ENCODE assay signal across 8 cellular contexts in the genomic region with DNA sequence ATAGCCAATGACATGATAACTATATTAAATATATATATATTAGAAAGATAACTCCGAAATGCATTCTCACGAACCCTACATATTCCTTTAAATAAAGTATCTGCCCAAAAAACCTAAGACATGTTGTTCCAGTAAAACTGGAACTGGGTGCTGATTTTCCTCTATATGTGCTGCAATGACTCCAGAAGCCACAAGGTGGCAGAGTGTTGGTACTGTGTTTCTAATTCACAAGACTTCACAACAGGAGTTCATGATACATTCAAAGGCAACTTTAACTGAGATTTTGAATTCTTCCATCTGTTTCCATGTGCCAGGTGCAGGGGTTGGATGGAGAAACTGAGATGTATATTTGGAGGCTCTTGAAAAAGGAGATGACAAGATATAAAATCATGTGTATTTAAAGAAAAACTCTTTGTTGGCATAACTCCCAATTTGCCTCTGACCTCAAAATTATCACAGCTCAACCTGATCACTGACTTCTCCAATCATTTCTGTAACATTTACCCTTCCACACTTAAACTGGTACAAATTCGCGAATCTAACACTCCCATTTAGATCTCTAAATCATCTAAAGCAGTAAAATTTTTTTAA.
A peak's percentile ranks its signal among the peaks of the same experiment; 100 is the strongest.
DNase-seq lines count a peak whose midpoint lies in the region; ATAC-seq and TF ChIP-seq lines count a peak whose summit lies in the region.

No MANE protein-coding gene starts in this region.

- DNase-seq in Ammon's horn (ENCODE audit: low spot score) (peak; percentile 73), GM04504 (ENCODE audit: low read depth) (peak; percentile 19), NCI-H446 treated with DMSO at 0.1 percent for 48 hours (lab: John Stamatoyannopoulos, UW) (peak; percentile 49), astrocyte of the cerebellum (ENCODE audit: low read depth) (peak; percentile 31), iris pigment epithelial cell (ENCODE audit: low read depth) (peak; percentile 45)
- DNase-seq in stimulated activated naive CD8-positive, alpha-beta T cell treated with anti-CD3 and anti-CD28 coated beads, Interleukin-15, amount 100 ng/mL, for 72 hours, result peak; percentile 13

- H3K27me3 Mint-ChIP-seq in stimulated activated naive CD8-positive, alpha-beta T cell treated with anti-CD3 and anti-CD28 coated beads, Interleukin-15, amount 100 ng/mL, for 72 hours, result no peaks in the 10 kb centered on the region

- no peaks in the 10 kb centered on the region for H3K4me1 Mint-ChIP-seq in stimulated activated naive CD8-positive, alpha-beta T cell treated with anti-CD3 and anti-CD28 coated beads, Interleukin-15, amount 100 ng/mL, for 72 hours

- ATAC-seq in HG02588 (IDR thresholded peaks at IDR 0.05; ENCODE audit: unreplicated experiment) (peak; percentile 72), HG02623 (IDR thresholded peaks at IDR 0.05; ENCODE audit: unreplicated experiment) (no peak)
- ATAC-seq in stimulated activated naive CD8-positive, alpha-beta T cell treated with anti-CD3 and anti-CD28 coated beads, Interleukin-15, amount 100 ng/mL, for 72 hours, result no peak

- no peaks in the 10 kb centered on the region for H3K9me3 Mint-ChIP-seq in stimulated activated naive CD8-positive, alpha-beta T cell treated with anti-CD3 and anti-CD28 coated beads, Interleukin-15, amount 100 ng/mL, for 72 hours

- no peak overlapping the region for H3K4me3 ChIP-seq in astrocyte of the cerebellum (ENCODE audit: low read depth, low read length)

- in situ Hi-C loops in astrocyte of the cerebellum (cut with HindIII; ENCODE audit: low sequenced_read_pairs), result no loop called here

- no peak overlapping the region for H3K4me3 Mint-ChIP-seq in stimulated activated naive CD8-positive, alpha-beta T cell treated with anti-CD3 and anti-CD28 coated beads, Interleukin-15, amount 100 ng/mL, for 72 hours

- no peak overlapping the region for H3K27ac Mint-ChIP-seq in stimulated activated naive CD8-positive, alpha-beta T cell treated with anti-CD3 and anti-CD28 coated beads, Interleukin-15, amount 100 ng/mL, for 72 hours

- TF ChIP-seq CTCF in astrocyte of the cerebellum (IDR thresholded peaks at IDR 0.05; ENCODE audit: low read depth, low read length, missing control alignments), result peak; percentile 89

Comparison
In these comparisons a context has a peak if more than half of its experiments do, and no peak if none do; other contexts are left out.
1. DNase-seq: peak in every context shown above with its lines; median percentile 73 in Ammon's horn; 49 in NCI-H446 treated with DMSO at 0.1 percent for 48 hours; 45 in iris pigment epithelial cell; 31 in astrocyte of the cerebellum; 19 in GM04504; 13 in stimulated activated naive CD8-positive, alpha-beta T cell treated with anti-CD3 and anti-CD28 coated beads, Interleukin-15, amount 100 ng/mL, for 72 hours.